9 cellular contexts compared by ENCODE assay signal in the genomic region with DNA sequence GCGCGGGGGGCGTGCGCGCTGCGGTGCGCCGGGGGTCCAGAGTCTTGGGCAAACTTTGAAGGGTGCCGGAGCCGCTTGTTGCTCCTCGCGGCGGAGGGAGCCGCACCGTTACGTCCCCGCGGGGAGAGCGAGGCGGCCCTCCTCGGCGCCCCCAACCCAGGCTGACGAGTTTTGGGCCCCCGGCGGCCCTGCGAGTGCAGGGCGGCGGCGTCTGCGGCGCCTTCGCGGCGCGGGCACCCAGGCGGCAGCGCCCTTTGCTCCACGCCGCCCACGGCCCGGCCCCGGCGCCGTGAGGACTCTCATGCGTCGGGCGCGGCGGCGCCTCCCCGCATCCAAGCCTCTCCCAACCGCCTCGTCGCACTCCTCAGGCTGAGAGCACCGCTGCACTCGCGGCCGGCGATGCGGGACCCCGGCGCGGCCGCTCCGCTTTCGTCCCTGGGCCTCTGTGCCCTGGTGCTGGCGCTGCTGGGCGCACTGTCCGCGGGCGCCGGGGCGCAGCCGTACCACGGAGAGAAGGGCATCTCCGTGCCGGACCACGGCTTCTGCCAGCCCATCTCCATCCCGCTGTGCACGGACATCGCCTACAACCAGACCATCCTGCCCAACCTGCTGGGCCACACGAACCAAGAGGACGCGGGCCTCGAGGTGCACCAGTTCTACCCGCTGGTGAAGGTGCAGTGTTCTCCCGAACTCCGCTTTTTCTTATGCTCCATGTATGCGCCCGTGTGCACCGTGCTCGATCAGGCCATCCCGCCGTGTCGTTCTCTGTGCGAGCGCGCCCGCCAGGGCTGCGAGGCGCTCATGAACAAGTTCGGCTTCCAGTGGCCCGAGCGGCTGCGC. TPM values are rescaled to one million over a fixed set of nuclear protein-coding genes. Genes with fewer than 3 reads are reported as not detected.
DNase-seq lines count a peak whose midpoint lies in the region; ATAC-seq, FAIRE-seq and TF ChIP-seq lines count a peak whose summit lies in the region.
"Had no signal": no experiment of that assay in that cellular context is flagged by ENCODE, and none has a peak within 500 bp of the region (broad histone marks: within the 10 kb centered on the region; RNA-seq: fewer than 3 reads in every experiment).

No MANE protein-coding gene starts in this region.

- H3K27ac Mint-ChIP-seq in activated naive CD8-positive, alpha-beta T cell treated with anti-CD3 and anti-CD28 coated beads for 36 hours, result no peak overlapping the region

- no peaks in the 10 kb centered on the region for H3K9me3 Mint-ChIP-seq in activated naive CD8-positive, alpha-beta T cell treated with anti-CD3 and anti-CD28 coated beads for 36 hours
- H3K9me3 Mint-ChIP-seq: central memory CD8-positive, alpha-beta T cell had no signal

- H3K27ac ChIP-seq in OCI-LY1 (ENCODE audit: low read depth, low read length, poor library complexity, severe bottlenecking), result no peak overlapping the region
- H3K27ac ChIP-seq in right atrium auricular region, result peak overlapping the region; percentile 91 to 97
- H3K27ac ChIP-seq in gastrocnemius medialis, result peak overlapping the region; percentile 91 to 100 (median 98)

- peak overlapping the region; percentile 81 for H3K4me2 ChIP-seq in OCI-LY1 (ENCODE audit: low read length)

- H3K27me3 ChIP-seq in OCI-LY1 (ENCODE audit: insufficient read depth, low read length) (peaks cover 11% of the 10 kb centered on the region; the same call in 1 of the 2 replicates), right atrium auricular region (no peaks in the 10 kb centered on the region), gastrocnemius medialis (no peaks in the 10 kb centered on the region)

- H3K4me3 ChIP-seq in OCI-LY1 (ENCODE audit: low read depth, low read length, poor library complexity, severe bottlenecking), result peak overlapping the region; percentile 65
- peak overlapping the region; percentile 63 to 66 for H3K4me3 ChIP-seq in right atrium auricular region
- peak overlapping the region; percentile 80 to 97 (median 92) for H3K4me3 ChIP-seq in gastrocnemius medialis

- DNase-seq in GM13977 (ENCODE audit: low spot score) (peak; percentile 39), right atrium auricular region (ENCODE audit: low spot score) (no peak), gastrocnemius medialis (no peak), GM19239 (ENCODE audit: insufficient read length, low spot score) (no peak), DMS153 treated with DMSO at 0.1 percent for 48 hours (lab: John Stamatoyannopoulos, UW; ENCODE audit: unreplicated experiment) (no peak)
- peak; percentile 38 for DNase-seq in activated naive CD8-positive, alpha-beta T cell treated with anti-CD3 and anti-CD28 coated beads for 36 hours

- TF ChIP-seq POLR2A in gastrocnemius medialis (IDR thresholded peaks at IDR 0.05), result no peak

- H2AFZ ChIP-seq in OCI-LY1 (ENCODE audit: low read length), result no peak overlapping the region

- no peaks in the 10 kb centered on the region for H3K9me2 ChIP-seq in OCI-LY1 (ENCODE audit: low read depth, low read length)

- ATAC-seq in HG02623 (IDR thresholded peaks at IDR 0.05; ENCODE audit: unreplicated experiment) (peak; percentile 1), gastrocnemius medialis (peak; percentile 2 to 4)

- TF ChIP-seq CTCF in GM13977 (IDR thresholded peaks at IDR 0.05; ENCODE audit: extremely low read depth, insufficient read depth, missing control alignments) (no peak), OCI-LY1 (IDR thresholded peaks at IDR 0.05; ENCODE audit: low read length) (no peak), right atrium auricular region (IDR thresholded peaks at IDR 0.05) (no peak), gastrocnemius medialis (IDR thresholded peaks at IDR 0.05 in 4 of 5, conservative IDR thresholded peaks at IDR 0.05 in 1 of 5) (no peak)

- H3K4me3 Mint-ChIP-seq in activated naive CD8-positive, alpha-beta T cell treated with anti-CD3 and anti-CD28 coated beads for 36 hours, result peak overlapping the region; percentile 71
- H3K4me3 Mint-ChIP-seq: central memory CD8-positive, alpha-beta T cell had no signal

- peaks cover 10% of the 10 kb centered on the region for H3K4me1 Mint-ChIP-seq in activated naive CD8-positive, alpha-beta T cell treated with anti-CD3 and anti-CD28 coated beads for 36 hours

- H3K9ac ChIP-seq in OCI-LY1 (ENCODE audit: low read length), result peak overlapping the region; percentile 51; the same call in 1 of the 2 replicates

- peaks cover 16% of the 10 kb centered on the region for H3K4me1 ChIP-seq in OCI-LY1 (ENCODE audit: insufficient read depth, low read length, severe bottlenecking)
- H3K4me1 ChIP-seq in right atrium auricular region, result peaks cover 0 to 44% of the 10 kb centered on the region in 2 donors
- peaks cover 42 to 52% of the 10 kb centered on the region in 2 donors for H3K4me1 ChIP-seq in gastrocnemius medialis

- H3K36me3 ChIP-seq in OCI-LY1 (ENCODE audit: insufficient read depth, low read length) (no peaks in the 10 kb centered on the region), right atrium auricular region (no peaks in the 10 kb centered on the region), gastrocnemius medialis (no peaks in the 10 kb centered on the region)

- no peaks in the 10 kb centered on the region for H3F3A ChIP-seq in OCI-LY1 (ENCODE audit: insufficient read depth, low read length)

- no peaks in the 10 kb centered on the region for H3K79me2 ChIP-seq in OCI-LY1 (ENCODE audit: insufficient read depth, low read length)

- H4K20me1 ChIP-seq in OCI-LY1 (ENCODE audit: insufficient read depth, low read length), result no peaks in the 10 kb centered on the region

- in situ Hi-C loops in GM13977 (cut with MboI; ENCODE audit: low pct_unique_long_range_greater_than_20kb, low sequenced_read_pairs, unreplicated experiment) (no loop called here), gastrocnemius medialis (cut with MboI; ENCODE audit: low sequenced_read_pairs in 4 of 4) (loop anchor here in 2 of 4 donors (5.0 to 10.0 kb wide), 3 partner anchors 143 to 252 kb away; partner anchors contain the start of gene ALS2 (in 1 of the 2))

- no peak for FAIRE-seq in GM19239 (lab: Jason Lieb, UNC)

- H3K36me3 Mint-ChIP-seq in activated naive CD8-positive, alpha-beta T cell treated with anti-CD3 and anti-CD28 coated beads for 36 hours, result no peaks in the 10 kb centered on the region

- H3K9me3 ChIP-seq in OCI-LY1 (ENCODE audit: low read length) (no peaks in the 10 kb centered on the region), right atrium auricular region (no peaks in the 10 kb centered on the region), gastrocnemius medialis (no peaks in the 10 kb centered on the region)

- H3K27me3 Mint-ChIP-seq in activated naive CD8-positive, alpha-beta T cell treated with anti-CD3 and anti-CD28 coated beads for 36 hours, result peaks cover 29% of the 10 kb centered on the region

- intact Hi-C loops in gastrocnemius medialis (cut with DNase I; ENCODE audit: low total_unique reads), result loop anchor here (1.0 to 10.0 kb wide), 9 partner anchors 102 to 980 kb away; partner anchors contain the start of genes ALS2, BMPR2, NBEAL1 and NOP58

RNA-seq across cellular contexts. Expression of gene FZD7, which starts 0.8 kb away (rescaled TPM):
- under 1 TPM; 0.52 to 0.68 TPM for total RNA-seq in activated naive CD8-positive, alpha-beta T cell treated with anti-CD3 and anti-CD28 coated beads for 36 hours
- total RNA-seq in right atrium auricular region (10 to 100 TPM; 14.1 to 24.5 TPM), gastrocnemius medialis (1 to 10 TPM; 4.4 to 9.4 (median 6.4) TPM)

RNA-seq across cellular contexts. Expression of gene KIAA2012, which starts 38.6 kb away (rescaled TPM):
- not detected for total RNA-seq in activated naive CD8-positive, alpha-beta T cell treated with anti-CD3 and anti-CD28 coated beads for 36 hours
- total RNA-seq in right atrium auricular region, result not detected
- total RNA-seq in gastrocnemius medialis, result not detected

Comparison
In these comparisons a context has a peak if more than half of its experiments do, and no peak if none do; other contexts are left out.
1. DNase-seq: peak in GM13977 (single experiment) and activated naive CD8-positive, alpha-beta T cell treated with anti-CD3 and anti-CD28 coated beads for 36 hours (single experiment); none in right atrium auricular region (single experiment), gastrocnemius medialis (0 of 2), GM19239 (single experiment) and DMS153 treated with DMSO at 0.1 percent for 48 hours (single experiment).
2. Peak in every context shown above with its lines, with median percentiles within 50 percentile points of each other: H3K4me3 ChIP-seq.